27 cellular contexts compared by ENCODE assay signal in the genomic region with DNA sequence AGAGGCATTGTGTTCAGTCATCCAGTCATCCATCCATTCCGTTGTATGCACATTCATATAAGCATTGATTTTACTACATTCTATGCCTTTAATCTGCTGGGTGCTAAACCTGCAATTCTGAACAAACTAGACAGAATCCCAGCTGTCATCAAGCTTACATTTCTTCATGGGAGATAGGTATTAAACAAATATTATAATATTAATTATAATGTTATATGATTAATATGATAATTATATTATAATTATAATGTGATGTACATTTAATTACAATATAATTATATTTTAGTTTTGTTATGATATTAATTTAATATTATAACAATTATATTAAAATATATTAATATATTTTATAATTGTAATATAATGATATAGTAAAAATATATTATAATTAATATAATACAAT.
"Had no signal": no experiment of that assay in that cellular context is flagged by ENCODE, and none has a peak within 500 bp of the region (broad histone marks: within the 10 kb centered on the region; RNA-seq: fewer than 3 reads in every experiment).

No MANE protein-coding gene starts in this region.

- DNase-seq: activated B cell treated with CpG ODN at 0.5 μM for 24 hours; activated CD4-positive, alpha-beta T cell treated with anti-CD3 and anti-CD28 coated beads for 48 hours; activated CD4-positive, alpha-beta T cell treated with anti-CD3 and anti-CD28 coated beads, Interleukin-2, amount 50 U/mL, for 1 hour; activated CD4-positive, alpha-beta T cell treated with anti-CD3 and anti-CD28 coated beads, Interleukin-2, amount 50 U/mL, for 48 hours; activated CD8-positive, alpha-beta memory T cell treated with anti-CD3 and anti-CD28 coated beads for 24 hours; activated CD8-positive, alpha-beta T cell treated with anti-CD3 and anti-CD28 coated beads for 36 hours; activated effector memory CD4-positive, alpha-beta T cell treated with anti-CD3 and anti-CD28 coated beads, Interleukin-2, amount 50 U/mL, for 16 hours; activated naive CD4-positive, alpha-beta T cell treated with anti-CD3 and anti-CD28 coated beads for 36 hours; activated naive CD8-positive, alpha-beta T cell treated with anti-CD3 and anti-CD28 coated beads for 36 hours; activated T-cell treated with anti-CD3 and anti-CD28 coated beads, Interleukin-2, amount 50 U/mL, for 1 hour; activated T-cell treated with anti-CD3 and anti-CD28 coated beads, Interleukin-2, amount 50 U/mL, for 48 hours; central memory CD4-positive, alpha-beta T cell; cerebellar nuclear complex; dorsolateral prefrontal cortex; effector memory CD4-positive, alpha-beta T cell; endodermal cell; erythroblast; foreskin keratinocyte; head of caudate nucleus; T-helper 2 cell had no signal

- H3K36me3 ChIP-seq: ascending aorta, breast epithelium, cardiac muscle cell, esophagus muscularis mucosa, gastroesophageal sphincter had no signal

- H3K27me3 ChIP-seq: ascending aorta, breast epithelium, cardiac muscle cell, dorsolateral prefrontal cortex, esophagus muscularis mucosa, foreskin keratinocyte, gastroesophageal sphincter had no signal

- H3K9me3 ChIP-seq: ascending aorta, esophagus muscularis mucosa, gastroesophageal sphincter had no signal

- H3K4me3 ChIP-seq: ascending aorta, breast epithelium, cardiac muscle cell, coronary artery, dorsolateral prefrontal cortex, esophagus muscularis mucosa, gastroesophageal sphincter had no signal

- H3K27ac ChIP-seq: ascending aorta, breast epithelium, cardiac muscle cell, coronary artery, dorsolateral prefrontal cortex, esophagus muscularis mucosa, foreskin keratinocyte, gastroesophageal sphincter, VCaP had no signal

- H3K4me1 ChIP-seq: ascending aorta, breast epithelium, esophagus muscularis mucosa, foreskin keratinocyte, gastroesophageal sphincter had no signal
